ENCODE assay signal across 20 cellular contexts in the genomic region with DNA sequence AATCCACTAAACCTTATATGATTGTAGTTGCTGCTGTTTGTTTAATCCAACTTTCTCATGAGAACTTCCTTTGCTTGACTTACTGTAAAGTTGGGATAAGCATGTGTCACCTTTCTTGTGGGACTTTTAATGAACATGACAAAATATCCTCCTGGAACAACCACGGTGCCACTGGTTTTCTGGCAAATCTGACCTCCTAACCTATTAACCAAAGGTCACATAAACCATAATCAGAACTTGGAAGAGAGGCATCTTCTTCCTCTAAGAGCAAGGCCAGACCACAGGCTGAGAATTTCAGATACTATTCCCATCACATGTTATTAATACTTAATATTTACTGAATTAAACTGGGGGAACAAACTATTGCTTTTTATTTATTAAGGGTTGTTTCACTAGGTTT. TPM values are rescaled to one million over a fixed set of nuclear protein-coding genes. Genes with fewer than 3 reads are reported as not detected.
DNase-seq lines count a peak whose midpoint lies in the region; ATAC-seq and TF ChIP-seq lines count a peak whose summit lies in the region.
"Had no signal": no experiment of that assay in that cellular context is flagged by ENCODE, and none has a peak within 500 bp of the region (broad histone marks: within the 10 kb centered on the region; RNA-seq: fewer than 3 reads in every experiment).

No MANE protein-coding gene starts in this region.

- H3K4me1 Mint-ChIP-seq in activated CD4-positive, alpha-beta memory T cell treated with anti-CD3 and anti-CD28 coated beads for 36 hours (ENCODE audit: low read depth) = peaks cover 58% of the 10 kb centered on the region

- intact Hi-C loops in right cardiac atrium (cut with DNase I) (loop anchor here in 1 of 4 donors (10.0 kb wide), 1 partner anchor 113 kb away; no protein-coding TSS in a partner anchor), Right ventricle myocardium inferior (cut with DNase I) (no loop called here), esophagus muscularis mucosa (cut with DNase I) (loop anchor here (5.0 kb wide), 2 partner anchors 111 to 136 kb away; partner anchors contain the start of gene WDR75), sigmoid colon (cut with DNase I) (no loop called here), aorta (cut with DNase I) (no loop called here)
- intact Hi-C loops in activated CD4-positive, alpha-beta memory T cell treated with anti-CD3 and anti-CD28 coated beads for 36 hours (cut with micrococcal nuclease) = no loop called here

- H3K27ac ChIP-seq in right cardiac atrium (ENCODE audit: low read length) (no peak overlapping the region), esophagus muscularis mucosa (replicated peaks in 1 of 4) (peak overlapping the region in 1 of 4 donors; percentile 3), sigmoid colon (no peak overlapping the region), aorta (ENCODE audit: low read depth in 1 of 2, low read length in 2 of 2) (no peak overlapping the region)
- H3K27ac ChIP-seq: KMS-11, pancreas, SK-N-MC had no signal

- H3K4me3 ChIP-seq in right cardiac atrium (ENCODE audit: low read length) (peak overlapping the region; percentile 79), esophagus muscularis mucosa (peak overlapping the region; percentile 70 to 83 (median 79)), sigmoid colon (peak overlapping the region in 3 of 4 donors; percentile 3 to 73 (median 62)), aorta (ENCODE audit: low read length in 2 of 2) (peak overlapping the region; percentile 82 to 100)

- H3K27me3 ChIP-seq in right cardiac atrium (ENCODE audit: control insufficient read depth, insufficient read depth) (no peaks in the 10 kb centered on the region), esophagus muscularis mucosa (no peaks in the 10 kb centered on the region), sigmoid colon (no peaks in the 10 kb centered on the region), aorta (ENCODE audit: control insufficient read depth in 1 of 2, insufficient read depth in 2 of 2, low read length in 1 of 2) (no peaks in the 10 kb centered on the region)
- H3K27me3 ChIP-seq: pancreas had no signal

- ATAC-seq in right cardiac atrium = no peak
- ATAC-seq in Right ventricle myocardium inferior = no peak
- no peak for ATAC-seq in aorta (ENCODE audit: low FRiP score)
- ATAC-seq: activated CD4-positive, alpha-beta T cell treated with anti-CD3 and anti-CD28 coated beads for 36 hours; CD8-positive, alpha-beta T cell; esophagus mucosa; pancreas; stimulated activated memory B cell treated with anti-CD40 and anti-IgM and Interleukin-4, amounts not matched to agents 10 μg/mL and 1 μg/mL and 100 μg/mL, for 72 hours had no signal

- POLR2A ChIA-PET in activated CD4-positive, alpha-beta memory T cell treated with anti-CD3 and anti-CD28 coated beads for 36 hours (lab: Charles Lee) = no interaction called here

- no peaks in the 10 kb centered on the region for H3K9me3 Mint-ChIP-seq in activated CD4-positive, alpha-beta memory T cell treated with anti-CD3 and anti-CD28 coated beads for 36 hours
- H3K9me3 Mint-ChIP-seq: CD8-positive, alpha-beta T cell; stimulated activated memory B cell treated with anti-CD40 and anti-IgM and Interleukin-4, amounts not matched to agents 10 μg/mL and 1 μg/mL and 100 μg/mL, for 72 hours had no signal

- no peak overlapping the region for H3K27ac Mint-ChIP-seq in activated CD4-positive, alpha-beta memory T cell treated with anti-CD3 and anti-CD28 coated beads for 36 hours
- H3K27ac Mint-ChIP-seq: activated CD4-positive, alpha-beta T cell treated with anti-CD3 and anti-CD28 coated beads for 36 hours; CD8-positive, alpha-beta T cell; stimulated activated memory B cell treated with anti-CD40 and anti-IgM and Interleukin-4, amounts not matched to agents 10 μg/mL and 1 μg/mL and 100 μg/mL, for 72 hours had no signal

- peaks cover 2% of the 10 kb centered on the region for H3K27me3 Mint-ChIP-seq in activated CD4-positive, alpha-beta memory T cell treated with anti-CD3 and anti-CD28 coated beads for 36 hours

- no peak for DNase-seq in right cardiac atrium
- DNase-seq in Right ventricle myocardium inferior (ENCODE audit: missing footprints) = no peak
- DNase-seq in esophagus muscularis mucosa (ENCODE audit: extremely low spot score) = no peak
- no peak for DNase-seq in sigmoid colon
- DNase-seq in aorta = no peak
- DNase-seq in globus pallidus (ENCODE audit: low spot score) = no peak
- no peak for DNase-seq in NCI-H1436 treated with DMSO at 0.1 percent for 48 hours (lab: John Stamatoyannopoulos, UW)
- DNase-seq in activated CD4-positive, alpha-beta memory T cell treated with anti-CD3 and anti-CD28 coated beads for 36 hours = no peak
- DNase-seq: activated CD4-positive, alpha-beta T cell treated with anti-CD3 and anti-CD28 coated beads for 36 hours; activated effector memory CD4-positive, alpha-beta T cell treated with anti-CD3 and anti-CD28 coated beads, Interleukin-2, amount 50 U/mL, for 16 hours; CD8-positive, alpha-beta T cell; NCI-H1092 treated with DMSO at 0.1 percent for 48 hours; NCI-H2171; NCI-H69; pancreas had no signal

- no peak for TF ChIP-seq EP300 in esophagus muscularis mucosa (IDR thresholded peaks at IDR 0.05)
- TF ChIP-seq EP300 in sigmoid colon (IDR thresholded peaks at IDR 0.05) = no peak

- 23% methylated on average over 1 of the region's 1 CpG for WGBS in right cardiac atrium
- WGBS in esophagus muscularis mucosa = 58% methylated on average over 1 of the region's 1 CpG
- 41 to 63% methylated on average over 1 of the region's 1 CpG for WGBS in sigmoid colon, 2 donors
- 2 to 6% methylated on average over 1 of the region's 1 CpG for WGBS in aorta, 2 donors

- H3K4me1 ChIP-seq in right cardiac atrium (ENCODE audit: control insufficient read depth, insufficient read depth, low read length) (peaks cover 8% of the 10 kb centered on the region), esophagus muscularis mucosa (peaks cover 59 to 76% (median 73%) of the 10 kb centered on the region in 4 donors), sigmoid colon (peaks cover 0 to 24% (median 7%) of the 10 kb centered on the region in 4 donors), aorta (ENCODE audit: control insufficient read depth in 1 of 2, insufficient read depth in 2 of 2, low read length in 2 of 2) (peaks cover 0 to 11% of the 10 kb centered on the region in 2 donors)

- TF ChIP-seq POLR2A in esophagus muscularis mucosa (IDR thresholded peaks at IDR 0.05; ENCODE audit: low read depth) (no peak), sigmoid colon (IDR thresholded peaks at IDR 0.05) (no peak)

- no peak for TF ChIP-seq CTCF in esophagus muscularis mucosa (IDR thresholded peaks at IDR 0.05)
- no peak for TF ChIP-seq CTCF in sigmoid colon (IDR thresholded peaks at IDR 0.05)

- H3K36me3 ChIP-seq in esophagus muscularis mucosa (peaks cover 0 to 23% (median 14%) of the 10 kb centered on the region in 4 donors), sigmoid colon (peaks cover 0 to 20% (median 8%) of the 10 kb centered on the region in 4 donors), aorta (ENCODE audit: control insufficient read depth in 1 of 2, insufficient read depth in 2 of 2, low read length in 1 of 2) (no peaks in the 10 kb centered on the region)
- H3K36me3 ChIP-seq: pancreas had no signal

- CTCF ChIA-PET in activated CD4-positive, alpha-beta memory T cell treated with anti-CD3 and anti-CD28 coated beads for 36 hours (lab: Charles Lee) = no interaction called here

- H3K4me3 Mint-ChIP-seq in activated CD4-positive, alpha-beta memory T cell treated with anti-CD3 and anti-CD28 coated beads for 36 hours = no peak overlapping the region
- H3K4me3 Mint-ChIP-seq: activated CD4-positive, alpha-beta T cell treated with anti-CD3 and anti-CD28 coated beads for 36 hours; CD8-positive, alpha-beta T cell; stimulated activated memory B cell treated with anti-CD40 and anti-IgM and Interleukin-4, amounts not matched to agents 10 μg/mL and 1 μg/mL and 100 μg/mL, for 72 hours had no signal

- H3K9me3 ChIP-seq in right cardiac atrium (ENCODE audit: control insufficient read depth, low read length) (no peaks in the 10 kb centered on the region), esophagus muscularis mucosa (no peaks in the 10 kb centered on the region), sigmoid colon (no peaks in the 10 kb centered on the region), aorta (ENCODE audit: control insufficient read depth, low read length) (no peaks in the 10 kb centered on the region)
- H3K9me3 ChIP-seq: pancreas had no signal

- H3K36me3 Mint-ChIP-seq in activated CD4-positive, alpha-beta memory T cell treated with anti-CD3 and anti-CD28 coated beads for 36 hours = no peaks in the 10 kb centered on the region
- H3K36me3 Mint-ChIP-seq: stimulated activated memory B cell treated with anti-CD40 and anti-IgM and Interleukin-4, amounts not matched to agents 10 μg/mL and 1 μg/mL and 100 μg/mL, for 72 hours had no signal

RNA-seq across cellular contexts. Expression of gene SLC40A1, which starts 2.3 kb away (rescaled TPM):
- total RNA-seq in right cardiac atrium (10 to 100 TPM; 50.5 to 86.9 (median 73.9) TPM), Right ventricle myocardium inferior (51.0 TPM), esophagus muscularis mucosa (10 to 100 TPM; 35.3 to 80.9 (median 40.8) TPM), sigmoid colon (10 to 100 TPM; 34.9 to 52.1 (median 46.9) TPM), aorta (10 to 100 TPM; 48.8 to 95.6 TPM)
- polyA plus RNA-seq in right cardiac atrium (32.2 TPM), sigmoid colon (100 to 1,000 TPM in 2 of 3 donors, 10 to 100 TPM in 1; 87.3 to 280 (median 216) TPM), aorta (100 to 1,000 TPM; 110 to 170 TPM)
- total RNA-seq in activated CD4-positive, alpha-beta memory T cell treated with anti-CD3 and anti-CD28 coated beads for 36 hours = 1 to 10 TPM; 4.7 to 4.8 TPM
- total RNA-seq: H1 had no signal
